ENCODE assay signal across 8 cellular contexts in genomic region chr14:105741707-105742530, GRCh38.
DNase-seq lines count a peak whose midpoint lies in the region; ATAC-seq and TF ChIP-seq lines count a peak whose summit lies in the region.
"Not testable (repeated sequence)": the region's sequence is repeated elsewhere in the genome, so short reads cannot be mapped to it uniquely, and the experiment has no call there.

No MANE protein-coding gene starts in this region.

- H3K27ac Mint-ChIP-seq in IgD-negative memory B cell = peak overlapping the region; percentile 23 to 87 (median 84)
- H3K27ac Mint-ChIP-seq in activated CD8-positive, alpha-beta T cell treated with anti-CD3 and anti-CD28 coated beads, Interleukin-2, amount 10 ng/mL, durations not matched to agents 7 days and 5 days = peak overlapping the region; percentile 61

- H3K27me3 ChIP-seq in RWPE2 (ENCODE audit: insufficient read depth, poor library complexity, severe bottlenecking); esophagus muscularis mucosa; spleen (replicated peaks in 1 of 7): not testable (repeated sequence)

- H3K27me3 Mint-ChIP-seq in IgD-negative memory B cell; activated CD8-positive, alpha-beta T cell treated with anti-CD3 and anti-CD28 coated beads, Interleukin-2, amount 10 ng/mL, durations not matched to agents 7 days and 5 days (ENCODE audit: low read depth): not testable (repeated sequence)

- not testable (repeated sequence) for H3K9me3 ChIP-seq in RWPE2 (ENCODE audit: severe bottlenecking); esophagus muscularis mucosa; spleen

- POLR2A ChIA-PET in activated CD8-positive, alpha-beta T cell treated with anti-CD3 and anti-CD28 coated beads, Interleukin-2, amount 10 ng/mL, durations not matched to agents 7 days and 5 days (lab: Charles Lee) = not testable (repeated sequence)

- WGBS in esophagus muscularis mucosa = 91% methylated on average over 29 of the region's 29 CpGs
- 80 to 94% (median 86%) methylated on average over 24 to 29 of the region's 29 CpGs for WGBS in spleen, 5 donors

- not testable (repeated sequence) for H3K27ac ChIP-seq in RWPE2 (ENCODE audit: poor library complexity, severe bottlenecking); esophagus muscularis mucosa (replicated peaks in 1 of 4); spleen

- H3K4me3 ChIP-seq in GM12875 (ENCODE audit: low read depth, low read length) = peak overlapping the region; percentile 31
- not testable (repeated sequence) for H3K4me3 ChIP-seq in RWPE2 (ENCODE audit: severe bottlenecking); esophagus muscularis mucosa
- peak overlapping the region in 1 of 8 donors; percentile 41 for H3K4me3 ChIP-seq in spleen

- peak; percentile 64 for DNase-seq in RWPE2 (ENCODE audit: low spot score)
- not testable (repeated sequence) for DNase-seq in activated CD8-positive, alpha-beta T cell treated with anti-CD3 and anti-CD28 coated beads, Interleukin-2, amount 10 ng/mL, durations not matched to agents 7 days and 5 days
- peak; percentile 78 for DNase-seq in esophagus muscularis mucosa (ENCODE audit: extremely low spot score)
- DNase-seq in mesenteric fat pad (ENCODE audit: low spot score) = peak; percentile 83
- DNase-seq in spleen = peak; percentile 68
- peak; percentile 30 for DNase-seq in ureter (ENCODE audit: low spot score)

- TF ChIP-seq CTCF in GM12875 (IDR thresholded peaks at IDR 0.05; ENCODE audit: borderline replicate concordance, insufficient read depth, low read depth, low read length); RWPE2 (IDR thresholded peaks at IDR 0.05; ENCODE audit: poor library complexity, severe bottlenecking); esophagus muscularis mucosa (IDR thresholded peaks at IDR 0.05); spleen (IDR thresholded peaks at IDR 0.05 in 8 of 11, conservative IDR thresholded peaks at IDR 0.05 in 3 of 11): not testable (repeated sequence)

- not testable (repeated sequence) for H3K9me3 Mint-ChIP-seq in IgD-negative memory B cell; activated CD8-positive, alpha-beta T cell treated with anti-CD3 and anti-CD28 coated beads, Interleukin-2, amount 10 ng/mL, durations not matched to agents 7 days and 5 days (ENCODE audit: insufficient read depth)

- H3K4me3 Mint-ChIP-seq in IgD-negative memory B cell = peak overlapping the region; percentile 62 to 87 (median 80)
- not testable (repeated sequence) for H3K4me3 Mint-ChIP-seq in activated CD8-positive, alpha-beta T cell treated with anti-CD3 and anti-CD28 coated beads, Interleukin-2, amount 10 ng/mL, durations not matched to agents 7 days and 5 days

- intact Hi-C loops in esophagus muscularis mucosa (cut with DNase I); spleen (cut with DNase I; ENCODE audit: low total_unique reads): not testable (repeated sequence)

- not testable (repeated sequence) for TF ChIP-seq EP300 in esophagus muscularis mucosa (IDR thresholded peaks at IDR 0.05)

- not testable (repeated sequence) for TF ChIP-seq POLR2A in esophagus muscularis mucosa (IDR thresholded peaks at IDR 0.05; ENCODE audit: low read depth); spleen (IDR thresholded peaks at IDR 0.05)

- ATAC-seq in RWPE2 (ENCODE audit: low read depth); activated CD8-positive, alpha-beta T cell treated with anti-CD3 and anti-CD28 coated beads, Interleukin-2, amount 10 ng/mL, durations not matched to agents 7 days and 5 days: not testable (repeated sequence)

- not testable (repeated sequence) for H3K36me3 ChIP-seq in RWPE2 (ENCODE audit: low read depth); esophagus muscularis mucosa; spleen

- H3K4me1 Mint-ChIP-seq in IgD-negative memory B cell; activated CD8-positive, alpha-beta T cell treated with anti-CD3 and anti-CD28 coated beads, Interleukin-2, amount 10 ng/mL, durations not matched to agents 7 days and 5 days (ENCODE audit: low read depth): not testable (repeated sequence)

- CTCF ChIA-PET in activated CD8-positive, alpha-beta T cell treated with anti-CD3 and anti-CD28 coated beads, Interleukin-2, amount 10 ng/mL, durations not matched to agents 7 days and 5 days (lab: Charles Lee) = not testable (repeated sequence)

- not testable (repeated sequence) for H3K36me3 Mint-ChIP-seq in IgD-negative memory B cell; activated CD8-positive, alpha-beta T cell treated with anti-CD3 and anti-CD28 coated beads, Interleukin-2, amount 10 ng/mL, durations not matched to agents 7 days and 5 days (ENCODE audit: low read depth)

- not testable (repeated sequence) for H3K4me1 ChIP-seq in RWPE2 (ENCODE audit: insufficient read depth, poor library complexity, severe bottlenecking); esophagus muscularis mucosa; spleen
